Comparison of ENCODE assay signal across 8 cellular contexts in genomic region chr6:122789078-122789861, GRCh38. TPM values are rescaled to one million over a fixed set of nuclear protein-coding genes. Genes with fewer than 3 reads are reported as not detected.
A peak's percentile ranks its signal among the peaks of the same experiment; 100 is the strongest.
DNase-seq lines count a peak whose midpoint lies in the region; ATAC-seq and TF ChIP-seq lines count a peak whose summit lies in the region.

Gene SMPDL3A, plus strand, starts transcription at chr6:122789258. Its CDS starts 89 bp downstream, at chr6:122789347.

- TF ChIP-seq CTCF in BE2C (IDR thresholded peaks at IDR 0.05; ENCODE audit: low read depth, low read length): peak; percentile 45
- TF ChIP-seq CTCF in VCaP (conservative IDR thresholded peaks at IDR 0.05): peak; percentile 71
- TF ChIP-seq CTCF in epithelial cell of proximal tubule (conservative IDR thresholded peaks at IDR 0.05; ENCODE audit: low read depth, low read length): peak; percentile 46
- peak; percentile 1 to 27 (median 25) for TF ChIP-seq CTCF in testis (IDR thresholded peaks at IDR 0.05)

- peak; percentile 75 for DNase-seq in BE2C
- peak; percentile 58 to 69 for DNase-seq in NCI-H2081 (lab: John Stamatoyannopoulos, UW)
- no peak for DNase-seq in epithelial cell of proximal tubule (ENCODE audit: low read depth)
- DNase-seq in mesenteric fat pad (ENCODE audit: low spot score): peak; percentile 92
- DNase-seq in testis: peak; percentile 85

- peak within 1 kb of the TSS; percentile 97 for H3K27ac ChIP-seq in VCaP
- peak within 1 kb of the TSS; percentile 94 to 95 for H3K27ac ChIP-seq in testis

- no peaks in the 10 kb centered on the region for H3K36me3 ChIP-seq in BE2C
- no peaks in the 10 kb centered on the region for H3K36me3 ChIP-seq in testis (ENCODE audit: low read depth, missing control alignments)

- H3K4me1 ChIP-seq in BE2C: no peaks in the 10 kb centered on the region
- peaks cover 6% of the 10 kb centered on the region for H3K4me1 ChIP-seq in testis

- WGBS in testis, 2 donors: 0 to 1% methylated on average over 24 to 68 of the region's 69 CpGs

- intact Hi-C loops in testis (cut with DNase I; ENCODE audit: low total_unique reads): no loop called here

- H3K27me3 ChIP-seq in BE2C (no peaks in the 10 kb centered on the region), testis (no peaks in the 10 kb centered on the region)

- TF ChIP-seq POLR2A in testis (IDR thresholded peaks at IDR 0.05): no peak

- H3K4me3 ChIP-seq in BE2C (ENCODE audit: low read depth, low read length) (peak within 1 kb of the TSS; percentile 88), epithelial cell of proximal tubule (ENCODE audit: low read depth, low read length) (peak within 1 kb of the TSS; percentile 74), testis (peak within 1 kb of the TSS; percentile 73 to 82)

- peak; percentile 47 for ATAC-seq in GM18858 (IDR thresholded peaks at IDR 0.05; ENCODE audit: unreplicated experiment)
- ATAC-seq in HG03039 (IDR thresholded peaks at IDR 0.05; ENCODE audit: unreplicated experiment): peak; percentile 49

- H3K9me3 ChIP-seq in BE2C: no peaks in the 10 kb centered on the region
- H3K9me3 ChIP-seq in testis: no peaks in the 10 kb centered on the region

RNA-seq across cellular contexts. Expression of gene SMPDL3A, which starts in this region (rescaled TPM):
- polyA plus RNA-seq in BE2C (2012; ENCODE audit: insufficient read depth, insufficient read length, low read depth): 1.8 TPM
- total RNA-seq in epithelial cell of proximal tubule (3.5 TPM in 2 replicates), mesenteric fat pad (7.4 TPM), testis (1 to 10 TPM; 3.9 TPM)
- 3.6 TPM for polyA plus RNA-seq in testis (ENCODE audit: insufficient read depth, low read depth, low replicate concordance)
